7 cellular contexts compared by ENCODE assay signal in the genomic region with DNA sequence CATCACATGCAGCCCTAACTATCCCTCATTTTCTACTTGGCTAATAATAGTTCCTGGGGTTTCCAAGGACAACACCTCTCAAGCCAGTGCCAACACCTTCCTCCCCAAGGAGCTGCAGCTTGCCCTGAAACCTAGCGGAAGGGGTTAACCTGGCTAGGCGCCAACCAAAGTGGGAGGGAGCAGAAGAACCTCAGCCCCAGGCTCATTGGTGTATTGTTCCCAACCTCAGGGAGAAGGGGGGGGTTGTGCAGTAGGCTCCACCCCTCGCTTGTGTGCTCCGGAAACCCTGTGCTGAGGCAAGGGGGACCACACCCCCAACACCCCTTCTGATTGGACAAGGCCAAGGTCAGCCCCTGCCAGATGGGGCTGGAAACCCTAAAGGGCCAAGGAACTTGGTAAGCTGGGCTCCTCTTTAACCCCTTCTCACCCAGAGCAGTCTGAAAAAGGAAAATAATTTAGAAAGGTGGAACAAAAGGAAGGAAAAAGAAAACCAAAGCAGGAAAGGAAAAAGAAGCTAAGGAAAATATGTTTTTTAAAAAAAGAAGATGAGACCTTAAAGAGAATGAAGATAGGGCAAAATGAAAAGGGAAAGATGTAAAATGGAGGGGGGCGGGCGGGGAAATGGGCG. TPM values are rescaled to one million over a fixed set of nuclear protein-coding genes. Genes with fewer than 3 reads are reported as not detected.
DNase-seq lines count a peak whose midpoint lies in the region; ATAC-seq and TF ChIP-seq lines count a peak whose summit lies in the region.

No MANE protein-coding gene starts in this region.

- H3K27ac ChIP-seq in VCaP (peak overlapping the region; percentile 99), smooth muscle cell (ENCODE audit: low read depth) (peak overlapping the region; percentile 82)

- peak; percentile 98 for DNase-seq in NCI-H2196 (lab: John Stamatoyannopoulos, UW; ENCODE audit: unreplicated experiment)
- DNase-seq in T47D (ENCODE audit: low read depth in 1 of 2, low spot score in 1 of 2): peak; percentile 91 to 100
- peak; percentile 93 for DNase-seq in iPS-NIHi7 (ENCODE audit: extremely low spot score)
- peak; percentile 24 for DNase-seq in smooth muscle cell (lab: John Stamatoyannopoulos, UW; ENCODE audit: unreplicated experiment)

- peak overlapping the region; percentile 91 for H3K4me3 ChIP-seq in smooth muscle cell

- peak overlapping the region; percentile 97 for H3K9ac ChIP-seq in smooth muscle cell (ENCODE audit: low read depth)

- no peaks in the 10 kb centered on the region for H3K36me3 ChIP-seq in smooth muscle cell (ENCODE audit: low read depth)

- in situ Hi-C loops in T47D (cut with HindIII; ENCODE audit: low pct_unique_long_range_greater_than_20kb, low sequenced_read_pairs): no loop called here

- TF ChIP-seq CTCF in VCaP (conservative IDR thresholded peaks at IDR 0.05): no peak
- no peak for TF ChIP-seq CTCF in smooth muscle cell (IDR thresholded peaks at IDR 0.05; ENCODE audit: borderline replicate concordance, insufficient read depth, poor library complexity, severe bottlenecking)

- H4K20me1 ChIP-seq in smooth muscle cell (ENCODE audit: low read depth): peaks cover 31% of the 10 kb centered on the region

- ATAC-seq in GM18511 (IDR thresholded peaks at IDR 0.05; ENCODE audit: unreplicated experiment): peak; percentile 67
- ATAC-seq in HG03060 (IDR thresholded peaks at IDR 0.05; ENCODE audit: low read depth, unreplicated experiment): peak; percentile 35

- WGBS in smooth muscle cell (ENCODE audit: low lambda C conversion rate): 51% methylated on average over 7 of the region's 7 CpGs

- no peaks in the 10 kb centered on the region for H3K9me3 ChIP-seq in smooth muscle cell (replicated peaks; ENCODE audit: low read depth)

- H3F3A ChIP-seq in smooth muscle cell (ENCODE audit: low read depth): peaks cover 11% of the 10 kb centered on the region

- H3K27me3 ChIP-seq in smooth muscle cell (ENCODE audit: low read depth): no peaks in the 10 kb centered on the region

- peaks cover 30% of the 10 kb centered on the region for H3K79me2 ChIP-seq in smooth muscle cell (ENCODE audit: low read depth)

- H3K4me1 ChIP-seq in smooth muscle cell (ENCODE audit: low read depth): peaks cover 14% of the 10 kb centered on the region

- H2AFZ ChIP-seq in smooth muscle cell (ENCODE audit: low read depth): no peak overlapping the region

- H3K4me2 ChIP-seq in smooth muscle cell: peak overlapping the region; percentile 95

RNA-seq across cellular contexts. Expression of a gene that starts 2.5 kb away (rescaled TPM):
- total RNA-seq in smooth muscle cell: 57.0 and 65.9 TPM in 2 replicates
- polyA plus RNA-seq in smooth muscle cell: 20.5 and 22.7 TPM in 2 replicates

RNA-seq across cellular contexts. Expression of a gene that starts 7.9 kb away (rescaled TPM):
- 3.0 and 5.5 TPM in 2 replicates for total RNA-seq in smooth muscle cell
- polyA plus RNA-seq in smooth muscle cell: 15.9 and 18.6 TPM in 2 replicates

RNA-seq across cellular contexts. Expression of a gene that starts 13.4 kb away (rescaled TPM):
- total RNA-seq in smooth muscle cell: 20.6 and 35.0 TPM in 2 replicates
- polyA plus RNA-seq in smooth muscle cell: 36.8 and 47.2 TPM in 2 replicates

RNA-seq across cellular contexts. Expression of a gene that starts 13.9 kb away (rescaled TPM):
- total RNA-seq in smooth muscle cell: 0.63 and 4.0 TPM in 2 replicates
- 0.91 and 1.4 TPM in 2 replicates for polyA plus RNA-seq in smooth muscle cell

RNA-seq across cellular contexts. Expression of a gene that starts 22.6 kb away (rescaled TPM):
- 19.3 and 20.0 TPM in 2 replicates for total RNA-seq in smooth muscle cell
- 66.9 and 73.8 TPM in 2 replicates for polyA plus RNA-seq in smooth muscle cell

Comparison
In these comparisons a context has a peak if more than half of its experiments do, and no peak if none do; other contexts are left out.
1. Peak in every context shown above with its lines: DNase-seq, ATAC-seq, H3K4me3 ChIP-seq and H3K27ac ChIP-seq.
2. DNase-seq: peak in every context shown above with its lines; median percentile 98 in NCI-H2196; 96 in T47D; 93 in iPS-NIHi7; 24 in smooth muscle cell.